ENCODE assay signal across 8 cellular contexts in the genomic region with DNA sequence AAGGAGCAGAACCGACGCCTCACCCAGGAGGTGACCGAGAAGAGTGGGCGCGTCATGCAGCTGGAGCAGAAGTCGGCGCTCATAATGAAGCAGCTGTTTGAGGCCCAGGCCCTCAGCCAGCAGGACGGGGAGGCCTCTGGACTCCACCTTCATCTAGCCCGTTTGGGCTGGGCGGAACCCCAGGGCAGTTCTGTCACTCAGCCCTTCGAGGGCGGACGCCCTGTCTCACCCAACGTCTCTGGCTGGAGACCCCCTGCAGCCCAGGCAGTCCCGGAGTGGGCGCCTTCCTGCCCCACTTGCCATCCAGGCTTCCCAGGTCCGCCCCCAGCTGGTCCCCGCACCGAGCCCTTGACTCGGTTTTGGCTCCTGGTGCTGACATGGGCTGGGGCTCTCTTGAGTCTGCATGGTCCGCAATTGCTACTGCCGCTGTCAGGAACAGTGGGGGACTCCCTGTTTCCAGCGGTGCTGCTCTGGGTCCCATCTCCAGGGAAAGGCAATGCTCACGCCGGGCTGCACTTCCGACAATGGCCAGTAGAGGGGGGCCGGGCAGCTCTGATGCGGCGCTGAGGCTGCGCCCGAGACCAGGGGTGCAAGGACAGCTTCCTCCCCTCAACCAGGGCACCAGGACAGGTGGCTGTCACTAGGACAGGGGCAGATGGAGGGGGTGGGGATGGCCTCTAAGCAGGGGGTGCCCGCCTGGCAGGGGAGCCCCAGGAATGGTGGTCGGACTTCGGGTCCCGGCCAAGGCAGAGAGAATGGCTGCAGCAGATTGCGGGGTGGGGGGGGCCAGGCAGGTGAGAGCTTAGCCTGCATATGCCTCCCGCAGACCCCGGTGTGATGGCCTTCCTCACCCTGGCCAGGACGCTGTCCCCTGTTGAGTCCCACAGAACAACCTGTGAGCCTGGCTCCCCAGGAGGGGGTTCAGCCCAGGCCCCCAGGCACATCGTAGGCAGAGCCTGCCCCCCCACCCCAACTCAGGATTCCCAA.
DNase-seq lines count a peak whose midpoint lies in the region; ATAC-seq and TF ChIP-seq lines count a peak whose summit lies in the region.

No MANE protein-coding gene starts in this region.

- H3K36me3 ChIP-seq in ovary (no peaks in the 10 kb centered on the region), transverse colon (peaks cover 0 to 15% (median 7%) of the 10 kb centered on the region in 4 donors)

- TF ChIP-seq CTCF in GM12873 (IDR thresholded peaks at IDR 0.05; ENCODE audit: insufficient read depth, low read depth, low read length, missing control alignments): peak; percentile 95
- peak; percentile 85 to 92 (median 90) for TF ChIP-seq CTCF in ovary (IDR thresholded peaks at IDR 0.05)
- TF ChIP-seq CTCF in transverse colon (IDR thresholded peaks at IDR 0.05): peak; percentile 95 to 99 (median 98)

- H3K27me3 ChIP-seq in ovary (no peaks in the 10 kb centered on the region), transverse colon (no peaks in the 10 kb centered on the region)

- H3K27ac ChIP-seq in ovary (no peak overlapping the region), transverse colon (no peak overlapping the region)

- intact Hi-C loops in ovary (cut with DNase I): no loop called here
- intact Hi-C loops in transverse colon (cut with DNase I; ENCODE audit: low total_unique reads): loop anchor here (10.0 kb wide), 2 partner anchors 87 to 187 kb away; a partner anchor contains a TSS

- 39 to 48% (median 46%) methylated on average over 31 to 40 of the region's 40 CpGs for WGBS in ovary, 3 donors
- 53% methylated on average over 40 of the region's 40 CpGs; no CpG with 5 or more reads in 1 of the 2 donors for WGBS in transverse colon (ENCODE audit: low coverage in 1 of 2), 2 donors

- H3K4me1 ChIP-seq in ovary (ENCODE audit: insufficient read depth): peaks cover 2% of the 10 kb centered on the region
- H3K4me1 ChIP-seq in transverse colon: peaks cover 0 to 9% (median 4%) of the 10 kb centered on the region in 4 donors

- in situ Hi-C loops in transverse colon (cut with MboI; ENCODE audit: low pct_ligation_motif_present in 1 of 4, low pct_unique_long_range_greater_than_20kb in 1 of 4, low sequenced_read_pairs in 3 of 4): no loop called here

- ATAC-seq in HG03139 (IDR thresholded peaks at IDR 0.05; ENCODE audit: unreplicated experiment): peak; percentile 71

- no peak overlapping the region for H3K4me3 ChIP-seq in ovary
- H3K4me3 ChIP-seq in transverse colon: no peak overlapping the region

- DNase-seq in SHP77 (lab: John Stamatoyannopoulos, UW) (peak; percentile 50 to 53), activated gamma-delta T cell treated with Interleukin-2 at 50 U/mL for 16 hours (peak; percentile 73), germinal center (ENCODE audit: low spot score) (peak; percentile 75), ovary (peak; percentile 62 to 84 (median 77)), transverse colon (peak; percentile 78), H4 (ENCODE audit: low spot score) (no peak)

- TF ChIP-seq EP300 in ovary (IDR thresholded peaks at IDR 0.05) (no peak), transverse colon (IDR thresholded peaks at IDR 0.05; ENCODE audit: low read depth) (no peak)

- TF ChIP-seq POLR2A in ovary (IDR thresholded peaks at IDR 0.05): no peak
- TF ChIP-seq POLR2A in transverse colon (IDR thresholded peaks at IDR 0.05): no peak

- H3K9me3 ChIP-seq in ovary: no peaks in the 10 kb centered on the region
- no peaks in the 10 kb centered on the region for H3K9me3 ChIP-seq in transverse colon
